In the genomic region with DNA sequence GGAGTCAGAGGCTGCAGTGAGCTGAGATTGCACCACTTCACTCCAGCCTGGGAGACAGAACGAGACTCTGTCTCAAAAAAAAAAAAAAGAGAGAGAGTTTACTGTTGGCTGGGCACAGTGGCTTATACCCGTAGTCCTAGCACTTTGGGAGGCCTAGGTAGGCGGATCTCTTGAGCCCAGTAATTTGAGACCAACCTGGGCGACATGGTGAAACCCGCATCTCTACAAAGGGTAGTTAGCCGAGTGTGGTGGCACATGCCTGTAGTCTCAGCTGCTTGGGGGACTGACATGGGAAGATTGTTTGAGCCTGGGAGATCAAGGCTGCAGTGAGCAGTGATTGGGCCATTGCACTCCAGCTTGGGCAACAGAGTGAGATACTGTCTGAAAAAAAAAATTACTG, we compare ENCODE assay signal across 25 cellular contexts. TPM values are rescaled to one million over a fixed set of nuclear protein-coding genes. Genes with fewer than 3 reads are reported as not detected.
DNase-seq lines count a peak whose midpoint lies in the region; ATAC-seq, FAIRE-seq and TF ChIP-seq lines count a peak whose summit lies in the region.
"Had no signal": no experiment of that assay in that cellular context is flagged by ENCODE, and none has a peak within 500 bp of the region (broad histone marks: within the 10 kb centered on the region; RNA-seq: fewer than 3 reads in every experiment).

No MANE protein-coding gene starts in this region.

- H3K4me1 ChIP-seq in cardiac muscle cell (ENCODE audit: low read depth), result peaks cover 5% of the 10 kb centered on the region
- peaks cover 4 to 9% (median 8%) of the 10 kb centered on the region in 4 experiments; a peak in 5 of 7 replicates for H3K4me1 ChIP-seq in H1 (replicated peaks in 1 of 4; ENCODE audit: control insufficient read depth in 3 of 4, insufficient read depth in 4 of 4, low read length in 3 of 4)
- no peaks in the 10 kb centered on the region for H3K4me1 ChIP-seq in mesendoderm (ENCODE audit: control insufficient read depth, low read depth, low read length)
- H3K4me1 ChIP-seq: BLaER1 had no signal

- intact Hi-C loops in left ventricle myocardium superior (cut with micrococcal nuclease), result no loop called here

- no peak overlapping the region for H3K4me3 ChIP-seq in cardiac muscle cell
- no peak overlapping the region for H3K4me3 ChIP-seq in H1 (ENCODE audit: extremely low read depth in 1 of 4, insufficient read depth in 2 of 4, low read depth in 3 of 4, low read length in 4 of 4)
- no peak overlapping the region for H3K4me3 ChIP-seq in mesendoderm (ENCODE audit: low read length)
- H3K4me3 ChIP-seq: BLaER1, HAP-1 had no signal

- H3K23ac ChIP-seq in H1 (ENCODE audit: insufficient read length) (no peak overlapping the region), mesendoderm (ENCODE audit: low read length) (no peak overlapping the region)

- TF ChIP-seq CTCF in cardiac muscle cell (IDR thresholded peaks at IDR 0.05; ENCODE audit: low read depth, low read length) (no peak), H1 (IDR thresholded peaks at IDR 0.05; ENCODE audit: control extremely low read depth in 1 of 3, insufficient read depth in 1 of 3, low read depth in 1 of 3, low read length in 3 of 3) (no peak)

- H3K79me1 ChIP-seq in H1 (ENCODE audit: low read depth, low read length) (no peaks in the 10 kb centered on the region), mesendoderm (ENCODE audit: low read length) (no peaks in the 10 kb centered on the region)

- DNase-seq in cardiac muscle cell (ENCODE audit: low read depth in 1 of 2, low spot score in 1 of 2), result no peak
- no peak for DNase-seq in left ventricle myocardium superior
- no peak for DNase-seq in H1 (ENCODE audit: low read depth in 1 of 2, low spot score in 2 of 2)
- peak; percentile 24 for DNase-seq in mesendoderm
- DNase-seq in germinal center (ENCODE audit: low spot score), result no peak
- DNase-seq in T-helper 17 cell, result no peak
- DNase-seq: CD4-positive, alpha-beta T cell; HFFc6; IMR-90; MM.1S; NCI-H1417 treated with DMSO at 0.1 percent for 48 hours; NCI-H1694 treated with DMSO at 0.1 percent for 48 hours; NCI-H2081; NCI-H226; NCI-H524; NCI-H774; PC-3; SK-N-SH; SW 1271 had no signal

- no peak overlapping the region for H2BK15ac ChIP-seq in H1 (ENCODE audit: low read length)
- no peak overlapping the region for H2BK15ac ChIP-seq in mesendoderm (replicated peaks; ENCODE audit: low read depth)

- H4K8ac ChIP-seq in H1 (ENCODE audit: extremely low read depth, insufficient read depth, low read length) (no peak overlapping the region), mesendoderm (ENCODE audit: low read depth, low read length) (no peak overlapping the region)

- no peak for TF ChIP-seq RAD21 in H1 (IDR thresholded peaks at IDR 0.05 in 1 of 2, conservative IDR thresholded peaks at IDR 0.05 in 1 of 2; ENCODE audit: low read depth in 2 of 2, low read length in 2 of 2)

- ATAC-seq in left ventricle myocardium superior, result no peak
- ATAC-seq in HG03565 (IDR thresholded peaks at IDR 0.05; ENCODE audit: unreplicated experiment), result no peak
- no peak for ATAC-seq in T-helper 17 cell
- ATAC-seq: PC-3 had no signal

- 39% methylated on average over 5 of the region's 6 CpGs; no CpG with 5 or more reads in 1 of the 2 experiments for WGBS in H1 (ENCODE audit: extremely low coverage in 1 of 2, insufficient coverage in 1 of 2, insufficient read length in 1 of 2, insufficient replicate concordance in 2 of 2, low coverage in 1 of 2, low lambda C conversion rate in 2 of 2, missing lambda C conversion rate in 1 of 2), 2 experiments
- WGBS in mesendoderm (ENCODE audit: extremely low coverage, insufficient coverage, low lambda C conversion rate), result no CpG with 5 or more reads among the region's 6 CpGs

- no peak overlapping the region for H2AFZ ChIP-seq in H1 (ENCODE audit: low read length)

- H3K56ac ChIP-seq in H1 (replicated peaks; ENCODE audit: insufficient read length, low read depth, low read length) (no peak overlapping the region), mesendoderm (ENCODE audit: low read length) (no peak overlapping the region)

- H2BK120ac ChIP-seq in H1 (replicated peaks; ENCODE audit: low read depth, low read length), result no peak overlapping the region
- no peak overlapping the region for H2BK120ac ChIP-seq in mesendoderm (ENCODE audit: low read depth, low read length)

- H3K4me1 Mint-ChIP-seq in T-helper 17 cell, result peaks cover 7% of the 10 kb centered on the region

- peak overlapping the region; percentile 84 for H3K27ac ChIP-seq in cardiac muscle cell
- no peak overlapping the region for H3K27ac ChIP-seq in H1 (ENCODE audit: low read depth, low read length)
- no peak overlapping the region for H3K27ac ChIP-seq in mesendoderm (ENCODE audit: low read depth, low read length)
- H3K27ac ChIP-seq: BLaER1, KMS-11 had no signal

- H3K14ac ChIP-seq in H1 (ENCODE audit: insufficient read length), result no peak overlapping the region

- H2BK20ac ChIP-seq in H1 (ENCODE audit: low read length), result no peak overlapping the region

- TF ChIP-seq POLR2A in H1 (IDR thresholded peaks at IDR 0.05; ENCODE audit: control extremely low read depth in 1 of 2, low read depth in 2 of 2, low read length in 2 of 2), result peak in 1 of 2 experiments; percentile 26; a peak in 1 of 3 replicates

- H3K9ac ChIP-seq in H1 (replicated peaks in 1 of 4; ENCODE audit: extremely low read depth in 1 of 4, low read depth in 3 of 4, low read length in 3 of 4), result no peak overlapping the region
- H3K9ac ChIP-seq in mesendoderm (ENCODE audit: low read length), result no peak overlapping the region
- H3K9ac ChIP-seq: BLaER1, KMS-11, SK-N-SH had no signal

- no peak overlapping the region for H4K5ac ChIP-seq in H1 (ENCODE audit: insufficient read length, low read depth, low read length)
- H4K5ac ChIP-seq in mesendoderm (ENCODE audit: low read length), result no peak overlapping the region

- no peak overlapping the region for H3K27ac Mint-ChIP-seq in T-helper 17 cell
- H3K27ac Mint-ChIP-seq: CD4-positive, alpha-beta T cell; HFFc6 had no signal

- H3K4me2 ChIP-seq in H1 (ENCODE audit: insufficient read depth in 1 of 2, low read depth in 2 of 2, low read length in 2 of 2) (peak overlapping the region; percentile 28 to 29; a peak in 2 of 4 replicates), mesendoderm (ENCODE audit: low read length) (no peak overlapping the region)
- H3K4me2 ChIP-seq: BLaER1, KMS-11, SK-N-SH had no signal

- peaks cover 35% of the 10 kb centered on the region for H3K36me3 ChIP-seq in cardiac muscle cell
- H3K36me3 ChIP-seq in H1 (ENCODE audit: control insufficient read depth in 2 of 4, insufficient read depth in 4 of 4, low read length in 3 of 4), result peaks cover 0 to 22% (median 4%) of the 10 kb centered on the region in 4 experiments; a peak in 5 of 8 replicates
- peaks cover 1% of the 10 kb centered on the region for H3K36me3 ChIP-seq in mesendoderm (ENCODE audit: control insufficient read depth, insufficient read depth, low read length)
- H3K36me3 ChIP-seq: BLaER1 had no signal

- H3K36me3 Mint-ChIP-seq in T-helper 17 cell (ENCODE audit: low read depth), result peaks cover 6% of the 10 kb centered on the region

- no peaks in the 10 kb centered on the region for H4K20me1 ChIP-seq in H1 (replicated peaks in 1 of 2; ENCODE audit: control insufficient read depth in 1 of 2, insufficient read depth in 2 of 2, low read length in 2 of 2)
- H4K20me1 ChIP-seq: BLaER1 had no signal

- no peak overlapping the region for H2AK5ac ChIP-seq in H1 (ENCODE audit: low read depth, low read length)
- H2AK5ac ChIP-seq in mesendoderm (ENCODE audit: low read length), result no peak overlapping the region

- H3K79me2 ChIP-seq in H1 (ENCODE audit: control insufficient read depth in 1 of 2, insufficient read depth in 2 of 2, low read length in 2 of 2), result no peaks in the 10 kb centered on the region
- no peaks in the 10 kb centered on the region for H3K79me2 ChIP-seq in mesendoderm (ENCODE audit: control insufficient read depth, insufficient read depth, low read length)

- H3K27me3 ChIP-seq in cardiac muscle cell (no peaks in the 10 kb centered on the region), H1 (replicated peaks in 1 of 4; ENCODE audit: control insufficient read depth in 3 of 4, extremely low read depth in 1 of 4, insufficient read depth in 3 of 4, low read length in 3 of 4) (no peaks in the 10 kb centered on the region), mesendoderm (ENCODE audit: insufficient read depth, low read length, poor library complexity) (no peaks in the 10 kb centered on the region)
- H3K27me3 ChIP-seq: BLaER1 had no signal

- H4K91ac ChIP-seq in H1 (replicated peaks; ENCODE audit: insufficient read length, low read length), result no peak overlapping the region

- H2BK12ac ChIP-seq in H1 (ENCODE audit: low read depth, low read length), result no peak overlapping the region

- H3K18ac ChIP-seq in H1 (ENCODE audit: extremely low read depth, low read length), result no peak overlapping the region; the same call in 1 of the 2 replicates
- no peak overlapping the region for H3K18ac ChIP-seq in mesendoderm (ENCODE audit: low read length)

- TF ChIP-seq EP300 in H1 (IDR thresholded peaks at IDR 0.05; ENCODE audit: borderline replicate concordance in 1 of 2, low read depth in 2 of 2, low read length in 2 of 2), result no peak

- H3K27me3 Mint-ChIP-seq in T-helper 17 cell, result no peaks in the 10 kb centered on the region
- H3K27me3 Mint-ChIP-seq: CD4-positive, alpha-beta T cell had no signal

- H2BK5ac ChIP-seq in H1 (ENCODE audit: low read depth, low read length) (peak overlapping the region; percentile 10; the same call in 1 of the 2 replicates), mesendoderm (ENCODE audit: low read length) (no peak overlapping the region)

- no peaks in the 10 kb centered on the region for H3K23me2 ChIP-seq in H1 (ENCODE audit: low read depth, low read length)

- CTCF ChIA-PET in H1 (lab: Charles Lee; ENCODE audit: partially characterized antibody), result interaction anchor here (0.6 to 1.8 kb wide), 5 partner anchors 14 to 203 kb away, joined by 3 to 7 read pairs (median 3); no protein-coding TSS in a partner anchor

- POLR2A ChIA-PET in H1 (lab: Charles Lee; ENCODE audit: partially characterized antibody), result interaction anchor here (1.8 kb wide), 1 partner anchor 10 kb away, joined by 9 read pairs; no protein-coding TSS in a partner anchor

- H3K4ac ChIP-seq in H1 (replicated peaks; ENCODE audit: insufficient read length, low read depth, low read length) (no peak overlapping the region), mesendoderm (ENCODE audit: low read depth, low read length) (no peak overlapping the region)

- FAIRE-seq in H1 (lab: Jason Lieb, UNC), result no peak
- FAIRE-seq: A204.1, D721Med had no signal

- H3K9me3 ChIP-seq in cardiac muscle cell (ENCODE audit: low read depth), result no peaks in the 10 kb centered on the region
- H3K9me3 ChIP-seq in H1 (ENCODE audit: insufficient read depth in 2 of 2, low read depth in 1 of 2, low read length in 1 of 2), result no peaks in the 10 kb centered on the region
- H3K9me3 ChIP-seq in T-helper 17 cell (ENCODE audit: control insufficient read depth, low read length, poor library complexity, severe bottlenecking), result no peaks in the 10 kb centered on the region
- H3K9me3 ChIP-seq: BLaER1, HAP-1, SK-N-SH had no signal

- no peak overlapping the region for H3K4me3 Mint-ChIP-seq in T-helper 17 cell
- H3K4me3 Mint-ChIP-seq: CD4-positive, alpha-beta T cell; HFFc6 had no signal

RNA-seq across cellular contexts. Expression of gene HABP4, which starts 12.6 kb away (rescaled TPM):
- total RNA-seq in cardiac muscle cell (32.8 and 41.0 TPM in 2 replicates), left ventricle myocardium superior (22.7 TPM), T-helper 17 cell (10 to 100 TPM; 16.6 to 21.3 TPM)
- polyA plus RNA-seq in cardiac muscle cell (69.6 and 71.2 TPM in 2 replicates), H1 (2011; rRNA removed) (3.3 and 3.8 TPM in 2 replicates)
- total RNA-seq in H1 (2021; fragmentation: NEBNext Ultra II Directional; extraction: Animal tissue kit (Norgen Biotek cat#: 25700)), result 10.5 and 11.2 TPM in 2 replicates
- polyA plus RNA-seq in H1 (2011; cell fraction: cytosol; rRNA removed), result 7.9 TPM
- 3.3 TPM for polyA plus RNA-seq in H1 (2011; cell fraction: nucleus; rRNA removed)
- polyA plus RNA-seq in H1 (2012, experiment 1 of 2), result 9.9 to 11.6 TPM (median 10.5 TPM) in 4 replicates
- 3.3 TPM for polyA plus RNA-seq in H1 (2012, experiment 2 of 2)
- polyA plus RNA-seq in H1 (2013, experiment 1 of 2), result 7.0 TPM
- polyA plus RNA-seq in H1 (2013, experiment 2 of 2), result 7.1 TPM
- 1.5 and 2.0 TPM in 2 replicates for polyA minus RNA-seq in H1 (2011; rRNA and poly(A)+ RNA removed)
- 3.2 TPM for polyA minus RNA-seq in H1 (2011; cell fraction: cytosol; rRNA and poly(A)+ RNA removed)
- polyA minus RNA-seq in H1 (2011; cell fraction: nucleus; rRNA and poly(A)+ RNA removed), result 2.5 TPM
- 9.2 TPM for polyA plus RNA-seq in mesendoderm (2013, experiment 1 of 2)
- 9.3 TPM for polyA plus RNA-seq in mesendoderm (2013, experiment 2 of 2)

RNA-seq across cellular contexts. Expression of gene ZNF367, which starts 44.4 kb away (rescaled TPM):
- total RNA-seq in cardiac muscle cell, result 2.5 and 3.0 TPM in 2 replicates
- polyA plus RNA-seq in cardiac muscle cell, result 0.89 and 3.0 TPM in 2 replicates
- total RNA-seq in left ventricle myocardium superior, result 2.5 TPM
- total RNA-seq in H1 (2021; fragmentation: NEBNext Ultra II Directional; extraction: Animal tissue kit (Norgen Biotek cat#: 25700)), result 6.7 and 8.2 TPM in 2 replicates
- 2.0 and 2.2 TPM in 2 replicates for polyA plus RNA-seq in H1 (2011; rRNA removed)
- polyA plus RNA-seq in H1 (2011; cell fraction: cytosol; rRNA removed), result 3.9 TPM
- polyA plus RNA-seq in H1 (2011; cell fraction: nucleus; rRNA removed), result 3.5 TPM
- polyA plus RNA-seq in H1 (2012, experiment 1 of 2), result 2.6 to 5.1 TPM (median 3.0 TPM) in 4 replicates
- polyA plus RNA-seq in H1 (2012, experiment 2 of 2), result 0.59 TPM
- polyA plus RNA-seq in H1 (2013, experiment 1 of 2), result 4.4 TPM
- 3.9 TPM for polyA plus RNA-seq in H1 (2013, experiment 2 of 2)
- polyA minus RNA-seq in H1 (2011; rRNA and poly(A)+ RNA removed), result 3.1 and 3.4 TPM in 2 replicates
- polyA minus RNA-seq in H1 (2011; cell fraction: cytosol; rRNA and poly(A)+ RNA removed), result 5.0 TPM
- polyA minus RNA-seq in H1 (2011; cell fraction: nucleus; rRNA and poly(A)+ RNA removed), result 5.7 TPM
- polyA plus RNA-seq in mesendoderm (2013, experiment 1 of 2), result 6.9 TPM
- polyA plus RNA-seq in mesendoderm (2013, experiment 2 of 2), result 6.8 TPM
- 1 to 10 TPM; 4.7 to 6.9 TPM for total RNA-seq in T-helper 17 cell
